ENCODE assay signal across 14 cellular contexts in the genomic region with DNA sequence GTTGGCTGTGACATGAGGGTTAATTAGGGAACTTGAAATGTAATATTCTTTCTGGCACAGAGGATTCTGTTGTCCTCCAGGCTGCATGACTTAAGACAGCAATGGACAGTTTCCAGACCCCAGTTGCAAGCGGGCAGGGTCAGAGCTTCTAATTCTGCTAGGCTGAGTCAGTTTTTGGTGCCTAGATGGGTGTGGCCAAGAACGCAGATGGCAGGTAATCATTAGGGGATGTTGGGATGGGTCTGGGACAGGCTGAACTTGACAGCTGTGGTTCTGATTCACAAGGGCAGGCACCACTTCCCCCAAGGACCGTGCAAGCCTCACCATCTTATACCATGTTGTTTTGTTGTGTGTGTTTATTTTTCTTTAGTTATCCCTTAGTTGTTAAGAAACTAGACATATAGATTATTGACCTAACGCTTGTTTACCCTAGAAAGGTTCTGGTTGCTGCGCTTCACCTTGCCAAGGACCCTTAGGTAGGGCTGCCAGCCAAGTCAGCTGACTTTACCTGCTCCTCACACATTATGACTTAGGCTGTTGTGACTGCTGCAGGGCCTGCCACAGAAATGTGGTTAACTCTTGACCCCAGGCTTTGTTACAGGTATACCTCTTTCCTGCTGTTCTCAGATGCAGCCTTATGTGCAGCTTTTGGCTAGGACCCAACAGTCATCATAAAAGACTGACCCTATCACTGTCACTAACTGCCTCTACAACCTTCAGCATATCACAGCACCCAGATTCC.
DNase-seq lines count a peak whose midpoint lies in the region; ATAC-seq and TF ChIP-seq lines count a peak whose summit lies in the region.
"Had no signal": no experiment of that assay in that cellular context is flagged by ENCODE, and none has a peak within 500 bp of the region (broad histone marks: within the 10 kb centered on the region; RNA-seq: fewer than 3 reads in every experiment).

No MANE protein-coding gene starts in this region.

- H3K36me3 Mint-ChIP-seq in CD4-positive, CD25-positive, alpha-beta regulatory T cell, result peaks cover 32% of the 10 kb centered on the region
- peaks cover 2% of the 10 kb centered on the region for H3K36me3 Mint-ChIP-seq in T-helper 17 cell (ENCODE audit: low read depth)

- intact Hi-C loops in uterus (cut with DNase I; ENCODE audit: low total_unique reads), result no loop called here

- H3K4me1 Mint-ChIP-seq in CD4-positive, CD25-positive, alpha-beta regulatory T cell, result peaks cover 47 to 96% (median 70%) of the 10 kb centered on the region in 4 donors
- peaks cover 46% of the 10 kb centered on the region for H3K4me1 Mint-ChIP-seq in T-helper 17 cell

- ATAC-seq in CD4-positive, CD25-positive, alpha-beta regulatory T cell (ENCODE audit: low read depth in 2 of 2), result no peak
- ATAC-seq in T-helper 17 cell (no peak), HG02763 (IDR thresholded peaks at IDR 0.05; ENCODE audit: unreplicated experiment) (no peak), HG03378 (IDR thresholded peaks at IDR 0.05; ENCODE audit: unreplicated experiment) (no peak)

- peaks cover 60% of the 10 kb centered on the region for H3K4me1 ChIP-seq in CD4-positive, CD25-positive, alpha-beta regulatory T cell (ENCODE audit: control insufficient read depth, insufficient read depth, low read length, poor library complexity, severe bottlenecking)
- H3K4me1 ChIP-seq in uterus, result no peaks in the 10 kb centered on the region

- H3K9me3 ChIP-seq in CD4-positive, CD25-positive, alpha-beta regulatory T cell (ENCODE audit: control insufficient read depth in 2 of 2, low read length in 2 of 2), result no peaks in the 10 kb centered on the region
- no peaks in the 10 kb centered on the region for H3K9me3 ChIP-seq in T-helper 17 cell (ENCODE audit: control insufficient read depth, low read length, poor library complexity, severe bottlenecking)
- no peaks in the 10 kb centered on the region for H3K9me3 ChIP-seq in uterus
- H3K9me3 ChIP-seq: thoracic aorta had no signal

- no peak for TF ChIP-seq POLR2A in uterus (IDR thresholded peaks at IDR 0.05)

- H3K27me3 Mint-ChIP-seq in CD4-positive, CD25-positive, alpha-beta regulatory T cell, result no peaks in the 10 kb centered on the region
- H3K27me3 Mint-ChIP-seq in T-helper 17 cell, result no peaks in the 10 kb centered on the region

- no peaks in the 10 kb centered on the region for H3K27me3 ChIP-seq in CD4-positive, CD25-positive, alpha-beta regulatory T cell (ENCODE audit: control insufficient read depth, insufficient read depth, low read length)
- no peaks in the 10 kb centered on the region for H3K27me3 ChIP-seq in uterus

- H3K27ac ChIP-seq in CD4-positive, CD25-positive, alpha-beta regulatory T cell (ENCODE audit: insufficient read depth, low read length, poor library complexity, severe bottlenecking), result no peak overlapping the region
- H3K27ac ChIP-seq in uterus, result no peak overlapping the region
- H3K27ac ChIP-seq: RWPE1, skin epidermis had no signal

- peak overlapping the region; percentile 77 to 98 (median 95) for H3K27ac Mint-ChIP-seq in CD4-positive, CD25-positive, alpha-beta regulatory T cell
- peak overlapping the region; percentile 67 for H3K27ac Mint-ChIP-seq in T-helper 17 cell

- DNase-seq in CD4-positive, CD25-positive, alpha-beta regulatory T cell, result no peak
- DNase-seq in DMS79 (lab: John Stamatoyannopoulos, UW) (peak; percentile 39), T-helper 17 cell (no peak), islet precursor cell (peak; percentile 71), uterus (no peak)
- DNase-seq: amygdala, Kasumi-1, kidney glomerular epithelial cell, NCI-H226 had no signal

- H3K4me3 Mint-ChIP-seq in CD4-positive, CD25-positive, alpha-beta regulatory T cell, result peak overlapping the region in 3 of 4 donors; percentile 49 to 82 (median 78)
- H3K4me3 Mint-ChIP-seq in T-helper 17 cell, result peak overlapping the region; percentile 34

- H3K4me3 ChIP-seq in CD4-positive, CD25-positive, alpha-beta regulatory T cell (ENCODE audit: low read depth, low read length), result peak overlapping the region; percentile 43
- H3K4me3 ChIP-seq in uterus, result no peak overlapping the region
- H3K4me3 ChIP-seq: skin epidermis, thoracic aorta had no signal

- no peak for TF ChIP-seq CTCF in uterus (IDR thresholded peaks at IDR 0.05)

- peaks cover 0 to 7% (median 0%) of the 10 kb centered on the region in 7 donors for H3K9me3 Mint-ChIP-seq in CD4-positive, CD25-positive, alpha-beta regulatory T cell

- H3K36me3 ChIP-seq in CD4-positive, CD25-positive, alpha-beta regulatory T cell (ENCODE audit: control insufficient read depth, insufficient read depth, low read length), result peaks cover 6% of the 10 kb centered on the region
- H3K36me3 ChIP-seq in uterus, result no peaks in the 10 kb centered on the region
- H3K36me3 ChIP-seq: thoracic aorta had no signal

Comparison
In these comparisons a context has a peak if more than half of its experiments do, and no peak if none do; other contexts are left out.
1. DNase-seq: peak in DMS79 (single experiment) and islet precursor cell (single experiment); none in CD4-positive, CD25-positive, alpha-beta regulatory T cell (0 of 3), T-helper 17 cell (0 of 3) and uterus (0 of 2).